ENCODE assay signal across 1 cellular context in the genomic region with DNA sequence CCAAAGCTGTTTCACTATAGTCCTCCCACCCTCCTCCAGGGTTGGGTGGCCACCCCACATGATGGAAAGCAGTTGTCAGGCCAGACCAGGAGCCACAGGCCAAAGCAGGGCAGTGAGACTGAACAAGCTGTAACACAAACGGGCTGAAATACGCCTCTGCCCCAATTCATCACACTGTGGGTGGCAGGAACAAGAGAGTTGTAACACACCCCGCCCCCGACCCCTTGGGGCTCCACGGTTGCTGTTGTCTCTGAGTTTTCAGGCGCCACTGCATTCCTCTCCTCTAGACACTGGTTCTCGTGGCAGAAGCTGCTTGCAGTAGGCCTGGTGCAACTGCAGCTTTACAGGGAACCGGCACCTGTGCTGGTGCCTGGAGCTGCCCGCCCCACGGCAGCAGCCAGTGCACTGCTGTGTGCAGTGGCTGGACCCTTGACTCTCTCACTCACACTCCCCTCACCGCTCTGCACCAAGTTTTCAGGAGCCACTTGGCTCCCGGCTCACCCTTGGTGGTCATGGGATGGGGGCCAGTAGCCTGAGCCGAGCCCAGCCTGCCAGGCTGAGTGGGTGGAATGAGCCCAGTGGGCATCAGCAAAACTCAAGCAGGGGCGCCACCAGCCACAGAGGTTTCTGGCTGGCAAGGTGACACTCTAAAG.
TF ChIP-seq lines count a peak whose summit lies in the region.

No MANE protein-coding gene starts in this region.

TF ChIP-seq in HepG2, 621 proteins besides CTCF, POLR2A, EP300 and RAD21:
- TF ChIP-seq, protein P1, sequence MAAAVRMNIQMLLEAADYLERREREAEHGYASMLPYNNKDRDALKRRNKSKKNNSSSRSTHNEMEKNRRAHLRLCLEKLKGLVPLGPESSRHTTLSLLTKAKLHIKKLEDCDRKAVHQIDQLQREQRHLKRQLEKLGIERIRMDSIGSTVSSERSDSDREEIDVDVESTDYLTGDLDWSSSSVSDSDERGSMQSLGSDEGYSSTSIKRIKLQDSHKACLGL (CRISPR knock-in tag; IDR thresholded peaks at IDR 0.05): no peak
- TF ChIP-seq ZNF775 (CRISPR knock-in tag; IDR thresholded peaks at IDR 0.05; ENCODE audit: borderline replicate concordance) (no peak), ZSCAN29 (CRISPR knock-in tag; conservative IDR thresholded peaks at IDR 0.05) (no peak), PHF8 (CRISPR knock-in tag; IDR thresholded peaks at IDR 0.05) (no peak), TOE1 (CRISPR knock-in tag; IDR thresholded peaks at IDR 0.05) (no peak), TAF1 (CRISPR knock-in tag; IDR thresholded peaks at IDR 0.05) (no peak), ZSCAN12 (CRISPR knock-in tag; IDR thresholded peaks at IDR 0.05) (no peak), ZNF788 (CRISPR knock-in tag; IDR thresholded peaks at IDR 0.05; ENCODE audit: borderline replicate concordance) (no peak)
- TF ChIP-seq, protein P2, sequence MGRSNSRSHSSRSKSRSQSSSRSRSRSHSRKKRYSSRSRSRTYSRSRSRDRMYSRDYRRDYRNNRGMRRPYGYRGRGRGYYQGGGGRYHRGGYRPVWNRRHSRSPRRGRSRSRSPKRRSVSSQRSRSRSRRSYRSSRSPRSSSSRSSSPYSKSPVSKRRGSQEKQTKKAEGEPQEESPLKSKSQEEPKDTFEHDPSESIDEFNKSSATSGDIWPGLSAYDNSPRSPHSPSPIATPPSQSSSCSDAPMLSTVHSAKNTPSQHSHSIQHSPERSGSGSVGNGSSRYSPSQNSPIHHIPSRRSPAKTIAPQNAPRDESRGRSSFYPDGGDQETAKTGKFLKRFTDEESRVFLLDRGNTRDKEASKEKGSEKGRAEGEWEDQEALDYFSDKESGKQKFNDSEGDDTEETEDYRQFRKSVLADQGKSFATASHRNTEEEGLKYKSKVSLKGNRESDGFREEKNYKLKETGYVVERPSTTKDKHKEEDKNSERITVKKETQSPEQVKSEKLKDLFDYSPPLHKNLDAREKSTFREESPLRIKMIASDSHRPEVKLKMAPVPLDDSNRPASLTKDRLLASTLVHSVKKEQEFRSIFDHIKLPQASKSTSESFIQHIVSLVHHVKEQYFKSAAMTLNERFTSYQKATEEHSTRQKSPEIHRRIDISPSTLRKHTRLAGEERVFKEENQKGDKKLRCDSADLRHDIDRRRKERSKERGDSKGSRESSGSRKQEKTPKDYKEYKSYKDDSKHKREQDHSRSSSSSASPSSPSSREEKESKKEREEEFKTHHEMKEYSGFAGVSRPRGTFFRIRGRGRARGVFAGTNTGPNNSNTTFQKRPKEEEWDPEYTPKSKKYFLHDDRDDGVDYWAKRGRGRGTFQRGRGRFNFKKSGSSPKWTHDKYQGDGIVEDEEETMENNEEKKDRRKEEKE (IDR thresholded peaks at IDR 0.05): no peak
